ENCODE assay signal across 8 cellular contexts in the genomic region with DNA sequence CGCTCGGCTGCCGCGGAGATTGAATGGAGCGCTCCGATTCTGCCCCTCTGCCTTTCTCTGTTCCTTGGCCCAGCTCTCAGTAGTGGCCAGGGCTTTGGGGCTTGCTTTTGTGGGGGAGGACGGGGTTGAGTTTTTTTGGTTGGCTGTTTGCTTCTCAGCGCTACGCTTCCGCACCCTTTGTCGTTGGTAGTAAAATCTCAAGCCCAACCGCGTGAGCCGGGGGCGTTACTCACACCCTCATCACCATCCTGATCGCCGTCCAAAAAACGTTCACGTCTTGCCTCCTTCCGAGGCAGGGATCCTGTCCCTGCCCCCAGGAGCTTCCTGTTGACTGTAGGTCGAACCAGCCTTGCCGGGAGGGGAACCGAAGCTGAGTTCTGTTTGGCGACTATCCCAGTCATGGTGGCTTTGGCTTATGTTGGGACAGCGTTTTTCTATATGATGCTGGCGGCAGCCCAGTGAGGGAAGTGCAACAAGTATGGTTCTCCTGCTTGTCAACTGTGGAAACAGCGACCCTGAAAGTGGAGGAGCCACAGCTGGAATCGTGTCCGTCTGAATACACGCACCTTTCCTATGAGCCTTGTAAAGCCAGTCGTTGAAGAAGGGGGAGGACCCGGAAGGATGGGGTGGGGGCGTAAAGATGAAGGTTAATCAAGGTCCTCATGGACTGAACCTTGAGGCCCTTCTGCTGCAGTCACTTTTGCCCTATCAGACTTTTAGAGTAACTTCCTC. TPM values are rescaled to one million over a fixed set of nuclear protein-coding genes. Genes with fewer than 3 reads are reported as not detected.
A peak's percentile ranks its signal among the peaks of the same experiment; 100 is the strongest.
DNase-seq lines count a peak whose midpoint lies in the region; ATAC-seq and TF ChIP-seq lines count a peak whose summit lies in the region.

No MANE protein-coding gene starts in this region.

- TF ChIP-seq CTCF in fibroblast of villous mesenchyme (IDR thresholded peaks at IDR 0.05; ENCODE audit: insufficient read depth, low read depth, low read length), result no peak

- H3K36me3 ChIP-seq in neuronal stem cell (replicated peaks in 1 of 2; ENCODE audit: control insufficient read depth in 2 of 2, insufficient read depth in 2 of 2, low read length in 2 of 2), result no peaks in the 10 kb centered on the region

- H3K9me3 ChIP-seq in neuronal stem cell (replicated peaks in 1 of 2; ENCODE audit: control insufficient read depth in 2 of 2, insufficient read depth in 1 of 2, low read depth in 1 of 2, low read length in 2 of 2), result peaks cover 0 to 7% of the 10 kb centered on the region in 2 donors

- WGBS in neuronal stem cell (ENCODE audit: extremely low coverage in 2 of 2, insufficient read length in 2 of 2, insufficient replicate concordance in 1 of 2), 2 donors, result no CpG with 5 or more reads among the region's 33 CpGs

- H3K4me2 ChIP-seq in neuronal stem cell (ENCODE audit: insufficient read depth, low read length, poor library complexity, severe bottlenecking), result peak overlapping the region; percentile 70

- H3K14ac ChIP-seq in neuronal stem cell (ENCODE audit: low read length), result no peak overlapping the region

- peak overlapping the region; percentile 99 for H2AFZ ChIP-seq in neuronal stem cell (ENCODE audit: low read length)

- H2BK12ac ChIP-seq in neuronal stem cell (ENCODE audit: low read length), result no peak overlapping the region

- no peaks in the 10 kb centered on the region for H3K79me1 ChIP-seq in neuronal stem cell (ENCODE audit: low read depth, low read length)

- peak overlapping the region; percentile 25 for H2BK15ac ChIP-seq in neuronal stem cell (ENCODE audit: low read length)

- peak; percentile 88 for DNase-seq in AG20443 (ENCODE audit: low spot score)
- DNase-seq in RKO (ENCODE audit: low spot score), result peak; percentile 94
- DNase-seq in fibroblast of villous mesenchyme (ENCODE audit: low read depth), result peak; percentile 76
- DNase-seq in neuronal stem cell (ENCODE audit: low spot score), result no peak
- peak in 16 of 49 donors; percentile 23 to 56 (median 38) for DNase-seq in substantia nigra (lab: John Stamatoyannopoulos, UW)

- ATAC-seq in GM19025 (IDR thresholded peaks at IDR 0.05; ENCODE audit: low read depth, unreplicated experiment) (peak; percentile 15), HG03378 (IDR thresholded peaks at IDR 0.05; ENCODE audit: unreplicated experiment) (peak; percentile 37)
- peak; percentile 72 for ATAC-seq in activated T-helper 17 cell treated with anti-CD3 and anti-CD28 coated beads, Interleukin-2, amount 50 U/mL, for 72 hours (replicated peaks)

- no peaks in the 10 kb centered on the region for H3K27me3 Mint-ChIP-seq in activated T-helper 17 cell treated with anti-CD3 and anti-CD28 coated beads, Interleukin-2, amount 50 U/mL, for 72 hours

- H4K8ac ChIP-seq in neuronal stem cell (ENCODE audit: low read depth, low read length), result no peak overlapping the region

- H3K9ac ChIP-seq in neuronal stem cell (ENCODE audit: low read depth, low read length, poor library complexity), result peak overlapping the region; percentile 91

- peaks cover 25% of the 10 kb centered on the region for H3K36me3 Mint-ChIP-seq in activated T-helper 17 cell treated with anti-CD3 and anti-CD28 coated beads, Interleukin-2, amount 50 U/mL, for 72 hours (ENCODE audit: low read depth)

- no peak overlapping the region for H4K91ac ChIP-seq in neuronal stem cell (ENCODE audit: low read depth, low read length, poor library complexity)

- H3K4me1 Mint-ChIP-seq in activated T-helper 17 cell treated with anti-CD3 and anti-CD28 coated beads, Interleukin-2, amount 50 U/mL, for 72 hours, result peaks cover 35% of the 10 kb centered on the region

- H3K4ac ChIP-seq in neuronal stem cell (ENCODE audit: low read length), result no peak overlapping the region

- peak overlapping the region; percentile 98 for H3K23ac ChIP-seq in neuronal stem cell (ENCODE audit: low read depth, low read length, poor library complexity)

- no peak overlapping the region for H2BK120ac ChIP-seq in neuronal stem cell (ENCODE audit: low read depth, low read length)

- no peaks in the 10 kb centered on the region for H3K27me3 ChIP-seq in neuronal stem cell (ENCODE audit: control insufficient read depth in 3 of 3, insufficient read depth in 3 of 3, low read depth in 1 of 3, low read length in 3 of 3)

- H3K9me3 Mint-ChIP-seq in activated T-helper 17 cell treated with anti-CD3 and anti-CD28 coated beads, Interleukin-2, amount 50 U/mL, for 72 hours, result no peaks in the 10 kb centered on the region

- H3K4me3 ChIP-seq in fibroblast of villous mesenchyme (ENCODE audit: low read depth, low read length) (peak overlapping the region; percentile 96), neuronal stem cell (ENCODE audit: low read length in 2 of 2) (peak overlapping the region; percentile 68 to 83)

- H3K18ac ChIP-seq in neuronal stem cell (ENCODE audit: low read length), result peak overlapping the region; percentile 94

- H3K4me3 Mint-ChIP-seq in activated T-helper 17 cell treated with anti-CD3 and anti-CD28 coated beads, Interleukin-2, amount 50 U/mL, for 72 hours, result peak overlapping the region; percentile 92

- no peak overlapping the region for H2AK5ac ChIP-seq in neuronal stem cell (ENCODE audit: low read depth, low read length)

- peak overlapping the region; percentile 56 for H2BK5ac ChIP-seq in neuronal stem cell (ENCODE audit: low read length)

- H3K27ac ChIP-seq in neuronal stem cell (replicated peaks; ENCODE audit: low read length) (peak overlapping the region; percentile 94), substantia nigra (ENCODE audit: low read depth, low read length, poor library complexity, severe bottlenecking) (peak overlapping the region; percentile 63)

- peak overlapping the region; percentile 99 for H3K27ac Mint-ChIP-seq in activated T-helper 17 cell treated with anti-CD3 and anti-CD28 coated beads, Interleukin-2, amount 50 U/mL, for 72 hours

- peaks cover 2 to 19% of the 10 kb centered on the region in 2 donors for H3K4me1 ChIP-seq in neuronal stem cell (ENCODE audit: control insufficient read depth in 2 of 2, insufficient read depth in 1 of 2, low read depth in 1 of 2, low read length in 2 of 2)

RNA-seq across cellular contexts. Expression of gene YES1, which starts 0.8 kb away (rescaled TPM):
- 10 to 100 TPM; 12.1 to 22.0 TPM for total RNA-seq in activated T-helper 17 cell treated with anti-CD3 and anti-CD28 coated beads, Interleukin-2, amount 50 U/mL, for 72 hours
- 87.7 and 99.2 TPM in 2 replicates for total RNA-seq in fibroblast of villous mesenchyme
- 55.9 TPM for polyA plus RNA-seq in neuronal stem cell (2013, experiment 1 of 2)
- polyA plus RNA-seq in neuronal stem cell (2013, experiment 2 of 2), result 57.2 TPM

Comparison
In these comparisons a context has a peak if more than half of its experiments do, and no peak if none do; other contexts are left out.
1. ATAC-seq: peak in every context shown above with its lines; median percentile 72 in activated T-helper 17 cell treated with anti-CD3 and anti-CD28 coated beads, Interleukin-2, amount 50 U/mL, for 72 hours; 37 in HG03378; 15 in GM19025.